ENCODE assay signal across 14 cellular contexts in genomic region chr7:64881461-64882287, GRCh38. TPM values are rescaled to one million over a fixed set of nuclear protein-coding genes. Genes with fewer than 3 reads are reported as not detected.
A peak's percentile ranks its signal among the peaks of the same experiment; 100 is the strongest.
DNase-seq lines count a peak whose midpoint lies in the region; ATAC-seq and TF ChIP-seq lines count a peak whose summit lies in the region.
"Had no signal": no experiment of that assay in that cellular context is flagged by ENCODE, and none has a peak within 500 bp of the region (broad histone marks: within the 10 kb centered on the region; RNA-seq: fewer than 3 reads in every experiment).

No MANE protein-coding gene starts in this region.

- H3K36me3 ChIP-seq in CD8-positive, alpha-beta T cell (ENCODE audit: insufficient read depth, low read length) = no peaks in the 10 kb centered on the region
- no peaks in the 10 kb centered on the region for H3K36me3 ChIP-seq in HUES6 (ENCODE audit: control insufficient read depth, insufficient read depth, low read length)
- H3K36me3 ChIP-seq in gastroesophageal sphincter = no peaks in the 10 kb centered on the region
- H3K36me3 ChIP-seq in gastrocnemius medialis = no peaks in the 10 kb centered on the region
- no peaks in the 10 kb centered on the region for H3K36me3 ChIP-seq in mucosa of descending colon (ENCODE audit: low read depth)

- no peaks in the 10 kb centered on the region for H3K9me3 ChIP-seq in CD8-positive, alpha-beta T cell (ENCODE audit: low read length)
- H3K9me3 ChIP-seq in HUES6 (ENCODE audit: control insufficient read depth, insufficient read depth, low read depth, low read length) (peaks cover 10% of the 10 kb centered on the region; the same call in 1 of the 2 replicates), gastroesophageal sphincter (no peaks in the 10 kb centered on the region), gastrocnemius medialis (no peaks in the 10 kb centered on the region), mucosa of descending colon (no peaks in the 10 kb centered on the region)

- POLR2A ChIA-PET in CD8-positive, alpha-beta T cell (lab: Charles Lee) = no interaction called here

- in situ Hi-C loops in gastrocnemius medialis (cut with MboI; ENCODE audit: low sequenced_read_pairs in 4 of 4) = no loop called here

- no peaks in the 10 kb centered on the region for H3K36me3 Mint-ChIP-seq in CD8-positive, alpha-beta T cell
- H3K36me3 Mint-ChIP-seq: CD4-positive, alpha-beta memory T cell had no signal

- no peak overlapping the region for H3K27ac Mint-ChIP-seq in CD8-positive, alpha-beta T cell
- H3K27ac Mint-ChIP-seq: activated naive CD4-positive, alpha-beta T cell treated with anti-CD3 and anti-CD28 coated beads, Interleukin-2, amount 50 U/mL, for 72 hours; CD4-positive, alpha-beta memory T cell had no signal

- ATAC-seq in CD8-positive, alpha-beta T cell = no peak
- ATAC-seq in gastroesophageal sphincter = no peak
- no peak for ATAC-seq in gastrocnemius medialis
- no peak for ATAC-seq in mucosa of descending colon

- DNase-seq in CD8-positive, alpha-beta T cell = peak in 1 of 7 experiments; percentile 17
- DNase-seq in gastrocnemius medialis = no peak
- no peak for DNase-seq in mucosa of descending colon
- DNase-seq in NCI-H2029 (lab: John Stamatoyannopoulos, UW) = no peak
- no peak for DNase-seq in MV-4-11 (lab: John Stamatoyannopoulos, UW)
- no peak for DNase-seq in NCI-H1436 treated with DMSO at 0.1 percent for 48 hours (lab: John Stamatoyannopoulos, UW)
- DNase-seq: effector CD4-positive, alpha-beta T cell; MM.1S; NCI-H446 treated with DMSO at 0.1 percent for 48 hours had no signal

- intact Hi-C loops in CD8-positive, alpha-beta T cell (cut with DNase I, micrococcal nuclease) = no loop called here
- intact Hi-C loops in gastrocnemius medialis (cut with DNase I; ENCODE audit: low total_unique reads) = no loop called here
- intact Hi-C loops in mucosa of descending colon (cut with DNase I, micrococcal nuclease) = no loop called here

- TF ChIP-seq EP300 in gastroesophageal sphincter (IDR thresholded peaks at IDR 0.05) = no peak

- 63% methylated on average over 11 of the region's 26 CpGs; no CpG with 5 or more reads in 1 of the 2 donors for WGBS in gastroesophageal sphincter (ENCODE audit: low coverage in 1 of 2), 2 donors

- H3K27ac ChIP-seq in CD8-positive, alpha-beta T cell (ENCODE audit: low read depth, low read length) = no peak overlapping the region
- H3K27ac ChIP-seq in HUES6 (ENCODE audit: low read depth, low read length) (no peak overlapping the region), gastroesophageal sphincter (peak overlapping the region in 3 of 4 donors; percentile 42 to 61 (median 59)), gastrocnemius medialis (peak overlapping the region in 1 of 4 donors; percentile 18)

- H3K27me3 Mint-ChIP-seq in CD8-positive, alpha-beta T cell (ENCODE audit: low read depth) = peaks cover 65% of the 10 kb centered on the region

- no peak overlapping the region for H3K9ac ChIP-seq in HUES6 (ENCODE audit: low read length)

- peak overlapping the region; percentile 75 for H3K4me3 Mint-ChIP-seq in CD8-positive, alpha-beta T cell
- H3K4me3 Mint-ChIP-seq: neural crest cell had no signal

- H3K4me1 ChIP-seq in CD8-positive, alpha-beta T cell (ENCODE audit: insufficient read depth, low read length) = peaks cover 5% of the 10 kb centered on the region
- H3K4me1 ChIP-seq in HUES6 (ENCODE audit: control insufficient read depth, insufficient read depth, low read length) (0 out of 2 replicates have a peak, but pooled peaks cover 2% of the 10 kb centered on the region), gastroesophageal sphincter (peaks cover 0 to 26% (median 0%) of the 10 kb centered on the region in 3 donors), gastrocnemius medialis (no peaks in the 10 kb centered on the region), mucosa of descending colon (ENCODE audit: low read depth) (no peaks in the 10 kb centered on the region)

- peaks cover 18% of the 10 kb centered on the region for H3K4me1 Mint-ChIP-seq in CD8-positive, alpha-beta T cell (ENCODE audit: low read depth)
- H3K4me1 Mint-ChIP-seq: neural crest cell had no signal

- TF ChIP-seq POLR2A in gastroesophageal sphincter (IDR thresholded peaks at IDR 0.05) (no peak), gastrocnemius medialis (IDR thresholded peaks at IDR 0.05) (no peak)

- H3K27me3 ChIP-seq in CD8-positive, alpha-beta T cell (ENCODE audit: insufficient read depth, low read length) = no peaks in the 10 kb centered on the region
- H3K27me3 ChIP-seq in HUES6 (ENCODE audit: control insufficient read depth, insufficient read depth, low read length) = peaks cover 81% of the 10 kb centered on the region
- H3K27me3 ChIP-seq in gastroesophageal sphincter = peaks cover 3% of the 10 kb centered on the region
- peaks cover 0 to 18% (median 0%) of the 10 kb centered on the region in 3 donors for H3K27me3 ChIP-seq in gastrocnemius medialis

- CTCF ChIA-PET in CD8-positive, alpha-beta T cell (lab: Charles Lee) = interaction anchor here (1.6 kb wide), 1 partner anchor 425 kb away, joined by 4 read pairs; no protein-coding TSS in a partner anchor

- no peak overlapping the region for H3K4me3 ChIP-seq in CD8-positive, alpha-beta T cell (ENCODE audit: low read depth, low read length)
- H3K4me3 ChIP-seq in HUES6 (ENCODE audit: low read depth, low read length) = peak overlapping the region; percentile 45; the same call in 1 of the 2 replicates
- peak overlapping the region; percentile 37 to 61 for H3K4me3 ChIP-seq in gastroesophageal sphincter
- H3K4me3 ChIP-seq in gastrocnemius medialis = peak overlapping the region; percentile 40 to 68 (median 62)
- H3K4me3 ChIP-seq in mucosa of descending colon = no peak overlapping the region

- no peak for TF ChIP-seq CTCF in CD8-positive, alpha-beta T cell (IDR thresholded peaks at IDR 0.05)
- TF ChIP-seq CTCF in gastroesophageal sphincter (IDR thresholded peaks at IDR 0.05) (no peak), gastrocnemius medialis (IDR thresholded peaks at IDR 0.05 in 4 of 5, conservative IDR thresholded peaks at IDR 0.05 in 1 of 5) (no peak), mucosa of descending colon (IDR thresholded peaks at IDR 0.05) (no peak)

- H3K9me3 Mint-ChIP-seq in CD8-positive, alpha-beta T cell = no peaks in the 10 kb centered on the region

RNA-seq across cellular contexts. Expression of gene ZNF273, which starts 21.4 kb away (rescaled TPM):
- 1 to 10 TPM; 8.7 to 9.9 TPM for total RNA-seq in CD8-positive, alpha-beta T cell
- 1 to 10 TPM; 3.0 to 7.8 (median 4.1) TPM for total RNA-seq in gastroesophageal sphincter
- 1 to 10 TPM in 3 of 4 donors, under 1 TPM in 1; 0.29 to 9.3 (median 2.3) TPM for total RNA-seq in gastrocnemius medialis
- total RNA-seq in mucosa of descending colon = 1 to 10 TPM; 6.5 to 7.6 (median 6.9) TPM

Comparison
In these comparisons a context has a peak if more than half of its experiments do, and no peak if none do; other contexts are left out.
1. H3K27ac ChIP-seq: peak in gastroesophageal sphincter (3 of 4); none in CD8-positive, alpha-beta T cell (single experiment) and HUES6 (single experiment).
2. H3K4me3 ChIP-seq: peak in HUES6 (single experiment), gastroesophageal sphincter (2 of 2) and gastrocnemius medialis (4 of 4); none in CD8-positive, alpha-beta T cell (single experiment) and mucosa of descending colon (single experiment).